8 cellular contexts compared by ENCODE assay signal in genomic region chr5:141382469-141383294, GRCh38. TPM values are rescaled to one million over a fixed set of nuclear protein-coding genes. Genes with fewer than 3 reads are reported as not detected.
DNase-seq lines count a peak whose midpoint lies in the region; ATAC-seq and TF ChIP-seq lines count a peak whose summit lies in the region.

Gene PCDHGA7, plus strand, starts transcription at chr5:141382742. Its CDS starts 158 bp downstream, at chr5:141382900.

- H3K27me3 ChIP-seq in right atrium auricular region, result no peaks in the 10 kb centered on the region
- no peaks in the 10 kb centered on the region for H3K27me3 ChIP-seq in upper lobe of left lung

- H3K27me3 Mint-ChIP-seq in activated naive CD4-positive, alpha-beta T cell treated with anti-CD3 and anti-CD28 coated beads for 36 hours (ENCODE audit: low read depth), result peaks cover 66% of the 10 kb centered on the region
- peaks cover 11% of the 10 kb centered on the region for H3K27me3 Mint-ChIP-seq in activated T-helper 2 cell treated with anti-CD3 and anti-CD28 coated beads, Interferon-gamma antibody, Interleukin-2, Interleukin-4, amounts not matched to agents 10 μg/mL and 5 μg/mL and 100 μg/mL, durations not matched to agents 14 hours and 24 hours and 36 hours (ENCODE audit: low read depth)

- intact Hi-C loops in activated naive CD4-positive, alpha-beta T cell treated with anti-CD3 and anti-CD28 coated beads for 36 hours (cut with micrococcal nuclease), result no loop called here
- intact Hi-C loops in activated T-helper 2 cell treated with anti-CD3 and anti-CD28 coated beads, Interferon-gamma antibody, Interleukin-2, Interleukin-4, amounts not matched to agents 10 μg/mL and 5 μg/mL and 100 μg/mL, durations not matched to agents 14 hours and 24 hours and 36 hours (cut with micrococcal nuclease), result no loop called here

- no peak within 1 kb of the TSS for H3K27ac Mint-ChIP-seq in activated naive CD4-positive, alpha-beta T cell treated with anti-CD3 and anti-CD28 coated beads for 36 hours
- H3K27ac Mint-ChIP-seq in activated T-helper 2 cell treated with anti-CD3 and anti-CD28 coated beads, Interferon-gamma antibody, Interleukin-2, Interleukin-4, amounts not matched to agents 10 μg/mL and 5 μg/mL and 100 μg/mL, durations not matched to agents 14 hours and 24 hours and 36 hours, result no peak within 1 kb of the TSS

- 10 to 30% methylated on average over 14 to 37 of the region's 37 CpGs for whole genome bisulfite sequencing in upper lobe of left lung, 2 donors

- peaks cover 9% of the 10 kb centered on the region for H3K36me3 Mint-ChIP-seq in activated naive CD4-positive, alpha-beta T cell treated with anti-CD3 and anti-CD28 coated beads for 36 hours (ENCODE audit: low read depth)
- H3K36me3 Mint-ChIP-seq in activated T-helper 2 cell treated with anti-CD3 and anti-CD28 coated beads, Interferon-gamma antibody, Interleukin-2, Interleukin-4, amounts not matched to agents 10 μg/mL and 5 μg/mL and 100 μg/mL, durations not matched to agents 14 hours and 24 hours and 36 hours (ENCODE audit: low read depth), result no peaks in the 10 kb centered on the region

- peaks cover 0 to 4% of the 10 kb centered on the region in 2 donors for H3K4me1 ChIP-seq in right atrium auricular region
- no peaks in the 10 kb centered on the region for H3K4me1 ChIP-seq in upper lobe of left lung

- peak in 1 of 2 donors; percentile 51 for TF ChIP-seq CTCF in right atrium auricular region (IDR thresholded peaks at IDR 0.05)
- TF ChIP-seq CTCF in upper lobe of left lung (IDR thresholded peaks at IDR 0.05), result no peak

- peaks cover 15% of the 10 kb centered on the region for H3K9me3 Mint-ChIP-seq in activated naive CD4-positive, alpha-beta T cell treated with anti-CD3 and anti-CD28 coated beads for 36 hours
- H3K9me3 Mint-ChIP-seq in activated T-helper 2 cell treated with anti-CD3 and anti-CD28 coated beads, Interferon-gamma antibody, Interleukin-2, Interleukin-4, amounts not matched to agents 10 μg/mL and 5 μg/mL and 100 μg/mL, durations not matched to agents 14 hours and 24 hours and 36 hours, result peaks cover 38% of the 10 kb centered on the region

- peak within 1 kb of the TSS; percentile 35 to 43 for H3K4me3 ChIP-seq in right atrium auricular region
- H3K4me3 ChIP-seq in upper lobe of left lung, result peak within 1 kb of the TSS in 3 of 4 donors; percentile 9 to 34 (median 29)

- CTCF ChIA-PET in activated naive CD4-positive, alpha-beta T cell treated with anti-CD3 and anti-CD28 coated beads for 36 hours (lab: Charles Lee), result no interaction called here

- no peak for DNase-seq in activated naive CD4-positive, alpha-beta T cell treated with anti-CD3 and anti-CD28 coated beads for 36 hours
- DNase-seq in activated naive CD4-positive, alpha-beta T cell (lab: John Stamatoyannopoulos, UW), result no peak
- no peak for DNase-seq in activated T-helper 2 cell treated with anti-CD3 and anti-CD28 coated beads, Interferon-gamma antibody, Interleukin-2, Interleukin-4, amounts not matched to agents 10 μg/mL and 5 μg/mL and 100 μg/mL, durations not matched to agents 14 hours and 24 hours and 36 hours (ENCODE audit: low spot score)
- DNase-seq in right atrium auricular region (ENCODE audit: low spot score) (no peak), upper lobe of left lung (no peak), Ammon's horn (ENCODE audit: low spot score) (no peak), NCI-H1092 (lab: John Stamatoyannopoulos, UW) (no peak)

- no peaks in the 10 kb centered on the region for H3K4me1 Mint-ChIP-seq in activated naive CD4-positive, alpha-beta T cell treated with anti-CD3 and anti-CD28 coated beads for 36 hours (ENCODE audit: low read depth)
- H3K4me1 Mint-ChIP-seq in activated T-helper 2 cell treated with anti-CD3 and anti-CD28 coated beads, Interferon-gamma antibody, Interleukin-2, Interleukin-4, amounts not matched to agents 10 μg/mL and 5 μg/mL and 100 μg/mL, durations not matched to agents 14 hours and 24 hours and 36 hours (ENCODE audit: low read depth), result no peaks in the 10 kb centered on the region

- no peak within 1 kb of the TSS for H3K27ac ChIP-seq in right atrium auricular region
- H3K27ac ChIP-seq in upper lobe of left lung, result no peak within 1 kb of the TSS

- TF ChIP-seq EP300 in upper lobe of left lung (IDR thresholded peaks at IDR 0.05), result no peak

- peak in 1 of 2 donors; percentile 34 for ATAC-seq in upper lobe of left lung (ENCODE audit: low FRiP score in 2 of 2)
- ATAC-seq in GM18517 (IDR thresholded peaks at IDR 0.05; ENCODE audit: unreplicated experiment), result no peak

- no peak for TF ChIP-seq POLR2A in upper lobe of left lung (IDR thresholded peaks at IDR 0.05)

- H3K4me3 Mint-ChIP-seq in activated naive CD4-positive, alpha-beta T cell treated with anti-CD3 and anti-CD28 coated beads for 36 hours, result peak within 1 kb of the TSS; percentile 66
- peak within 1 kb of the TSS; percentile 75 for H3K4me3 Mint-ChIP-seq in activated T-helper 2 cell treated with anti-CD3 and anti-CD28 coated beads, Interferon-gamma antibody, Interleukin-2, Interleukin-4, amounts not matched to agents 10 μg/mL and 5 μg/mL and 100 μg/mL, durations not matched to agents 14 hours and 24 hours and 36 hours (ENCODE audit: low read depth)

- peaks cover 4% of the 10 kb centered on the region for H3K36me3 ChIP-seq in right atrium auricular region
- no peaks in the 10 kb centered on the region for H3K36me3 ChIP-seq in upper lobe of left lung

- H3K9me3 ChIP-seq in right atrium auricular region (peaks cover 0 to 95% of the 10 kb centered on the region in 2 donors), upper lobe of left lung (peaks cover 40 to 74% (median 60%) of the 10 kb centered on the region in 4 donors)

RNA-seq across cellular contexts. Expression of gene PCDHGA7, which starts in this region (rescaled TPM):
- total RNA-seq in activated naive CD4-positive, alpha-beta T cell treated with anti-CD3 and anti-CD28 coated beads for 36 hours, result not detected
- total RNA-seq in activated T-helper 2 cell treated with anti-CD3 and anti-CD28 coated beads, Interferon-gamma antibody, Interleukin-2, Interleukin-4, amounts not matched to agents 10 μg/mL and 5 μg/mL and 100 μg/mL, durations not matched to agents 14 hours and 24 hours and 36 hours, result 0.16 and 0.30 TPM in 2 replicates
- total RNA-seq in right atrium auricular region (1 to 10 TPM; 4.9 to 6.1 TPM), upper lobe of left lung (10 to 100 TPM in 1 of 6 donors, 1 to 10 TPM in 5; 1.2 to 13.6 (median 2.7) TPM)
